19 cellular contexts compared by ENCODE assay signal in the genomic region with DNA sequence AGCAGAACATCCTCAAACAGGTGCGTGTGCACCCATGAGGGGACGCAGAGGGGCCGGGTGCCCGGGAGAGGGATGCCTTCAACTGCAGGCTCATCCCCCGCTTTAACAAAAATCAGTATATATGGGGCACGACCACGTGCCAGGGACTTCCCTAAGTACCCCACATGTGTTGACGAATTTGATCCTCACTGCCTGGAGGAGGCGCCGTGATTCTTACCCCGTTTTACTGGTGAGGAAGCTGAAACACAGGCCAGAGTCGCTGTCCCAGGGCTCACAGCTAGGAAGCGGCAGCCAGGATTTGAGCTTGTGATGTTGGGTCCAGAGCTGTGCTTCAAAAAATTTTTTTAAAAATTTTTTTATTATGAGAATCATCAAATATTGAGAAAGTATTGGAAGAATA. TPM values are rescaled to one million over a fixed set of nuclear protein-coding genes. Genes with fewer than 3 reads are reported as not detected.
A peak's percentile ranks its signal among the peaks of the same experiment; 100 is the strongest.
DNase-seq lines count a peak whose midpoint lies in the region; ATAC-seq and TF ChIP-seq lines count a peak whose summit lies in the region.
"Had no signal": no experiment of that assay in that cellular context is flagged by ENCODE, and none has a peak within 500 bp of the region (broad histone marks: within the 10 kb centered on the region; RNA-seq: fewer than 3 reads in every experiment).

No MANE protein-coding gene starts in this region.

- intact Hi-C loops in prostate gland (cut with DNase I), result no loop called here

- no peak for TF ChIP-seq POLR2A in prostate gland (IDR thresholded peaks at IDR 0.05)

- WGBS in prostate gland, result 82% methylated on average over 13 of the region's 13 CpGs

- H3K36me3 ChIP-seq in prostate gland, result peaks cover 0 to 4% of the 10 kb centered on the region in 2 donors
- H3K36me3 ChIP-seq: SJCRH30 had no signal

- no peak overlapping the region for H3K27ac Mint-ChIP-seq in WTC11

- H3K4me3 ChIP-seq in prostate gland, result no peak overlapping the region
- H3K4me3 ChIP-seq: GM12878, PC-9, SJCRH30 had no signal

- H3K9me3 Mint-ChIP-seq in WTC11, result no peaks in the 10 kb centered on the region

- H3K4me3 Mint-ChIP-seq in WTC11, result no peak overlapping the region

- H3K27ac ChIP-seq in prostate gland, result no peak overlapping the region
- H3K27ac ChIP-seq: 22Rv1, KMS-11, PC-9, SJCRH30 had no signal

- CTCF ChIA-PET in WTC11 (lab: Charles Lee), result interaction anchor here (0.5 to 3.2 kb wide), 15 partner anchors 10 to 86 kb away, joined by 3 to 14 read pairs (median 5); a partner anchor contains a TSS

- H3K27me3 ChIP-seq in prostate gland (replicated peaks; ENCODE audit: insufficient read depth), result no peaks in the 10 kb centered on the region
- H3K27me3 ChIP-seq: SJCRH30 had no signal

- no peaks in the 10 kb centered on the region for H3K27me3 Mint-ChIP-seq in WTC11 (ENCODE audit: low read depth)

- H3K4me1 Mint-ChIP-seq in WTC11, result no peaks in the 10 kb centered on the region

- peaks cover 19% of the 10 kb centered on the region for H3K36me3 Mint-ChIP-seq in WTC11

- POLR2A ChIA-PET in WTC11 (lab: Charles Lee), result no interaction called here

- H3K9me3 ChIP-seq in prostate gland, result no peaks in the 10 kb centered on the region
- H3K9me3 ChIP-seq: SJCRH30 had no signal

- peak; percentile 30; the same call in 1 of the 2 replicates for ATAC-seq in WTC11
- no peak for ATAC-seq in activated CD4-positive, CD25-positive, alpha-beta regulatory T cell treated with anti-CD3 and anti-CD28 coated beads, Interleukin-2, amount 50 U/mL, for 24 hours
- ATAC-seq: GM12878, HepG2 had no signal

- TF ChIP-seq CTCF in WTC11 (IDR thresholded peaks at IDR 0.05) (no peak), GM10266 (IDR thresholded peaks at IDR 0.05; ENCODE audit: control insufficient read depth, insufficient read depth, low read depth, missing control alignments) (no peak), prostate gland (IDR thresholded peaks at IDR 0.05) (no peak)

- DNase-seq in DMS 273 (lab: John Stamatoyannopoulos, UW; ENCODE audit: unreplicated experiment) (peak; percentile 14), DMS 273 treated with DMSO at 0.1 percent for 48 hours (lab: John Stamatoyannopoulos, UW) (no peak), MV-4-11 (lab: John Stamatoyannopoulos, UW) (peak; percentile 7), WTC11 (ENCODE audit: low spot score) (no peak), iPS-NIHi7 (ENCODE audit: extremely low spot score) (peak; percentile 46), GM10266 (ENCODE audit: extremely low spot score) (no peak), prostate gland (ENCODE audit: low spot score) (no peak)
- DNase-seq: COR-L47, GF-D8, NCI-H1105, NCI-H510A, NCI-H774, PC-9, SJCRH30 had no signal

- no peaks in the 10 kb centered on the region for H3K4me1 ChIP-seq in prostate gland (replicated peaks)
- H3K4me1 ChIP-seq: SJCRH30 had no signal

TF ChIP-seq in WTC11, 78 proteins besides CTCF, POLR2A, EP300 and RAD21:
- TF ChIP-seq MXD4 (CRISPR knock-in tag; IDR thresholded peaks at IDR 0.05; ENCODE audit: borderline replicate concordance), result no peak
- TF ChIP-seq, protein P1, sequence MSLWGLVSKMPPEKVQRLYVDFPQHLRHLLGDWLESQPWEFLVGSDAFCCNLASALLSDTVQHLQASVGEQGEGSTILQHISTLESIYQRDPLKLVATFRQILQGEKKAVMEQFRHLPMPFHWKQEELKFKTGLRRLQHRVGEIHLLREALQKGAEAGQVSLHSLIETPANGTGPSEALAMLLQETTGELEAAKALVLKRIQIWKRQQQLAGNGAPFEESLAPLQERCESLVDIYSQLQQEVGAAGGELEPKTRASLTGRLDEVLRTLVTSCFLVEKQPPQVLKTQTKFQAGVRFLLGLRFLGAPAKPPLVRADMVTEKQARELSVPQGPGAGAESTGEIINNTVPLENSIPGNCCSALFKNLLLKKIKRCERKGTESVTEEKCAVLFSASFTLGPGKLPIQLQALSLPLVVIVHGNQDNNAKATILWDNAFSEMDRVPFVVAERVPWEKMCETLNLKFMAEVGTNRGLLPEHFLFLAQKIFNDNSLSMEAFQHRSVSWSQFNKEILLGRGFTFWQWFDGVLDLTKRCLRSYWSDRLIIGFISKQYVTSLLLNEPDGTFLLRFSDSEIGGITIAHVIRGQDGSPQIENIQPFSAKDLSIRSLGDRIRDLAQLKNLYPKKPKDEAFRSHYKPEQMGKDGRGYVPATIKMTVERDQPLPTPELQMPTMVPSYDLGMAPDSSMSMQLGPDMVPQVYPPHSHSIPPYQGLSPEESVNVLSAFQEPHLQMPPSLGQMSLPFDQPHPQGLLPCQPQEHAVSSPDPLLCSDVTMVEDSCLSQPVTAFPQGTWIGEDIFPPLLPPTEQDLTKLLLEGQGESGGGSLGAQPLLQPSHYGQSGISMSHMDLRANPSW (CRISPR knock-in tag; conservative IDR thresholded peaks at IDR 0.05; ENCODE audit: low read depth), result no peak
- TF ChIP-seq JUN (CRISPR knock-in tag; IDR thresholded peaks at IDR 0.05), result no peak
- no peak for TF ChIP-seq GTF2I (CRISPR knock-in tag; conservative IDR thresholded peaks at IDR 0.05)
- TF ChIP-seq, protein P2, sequence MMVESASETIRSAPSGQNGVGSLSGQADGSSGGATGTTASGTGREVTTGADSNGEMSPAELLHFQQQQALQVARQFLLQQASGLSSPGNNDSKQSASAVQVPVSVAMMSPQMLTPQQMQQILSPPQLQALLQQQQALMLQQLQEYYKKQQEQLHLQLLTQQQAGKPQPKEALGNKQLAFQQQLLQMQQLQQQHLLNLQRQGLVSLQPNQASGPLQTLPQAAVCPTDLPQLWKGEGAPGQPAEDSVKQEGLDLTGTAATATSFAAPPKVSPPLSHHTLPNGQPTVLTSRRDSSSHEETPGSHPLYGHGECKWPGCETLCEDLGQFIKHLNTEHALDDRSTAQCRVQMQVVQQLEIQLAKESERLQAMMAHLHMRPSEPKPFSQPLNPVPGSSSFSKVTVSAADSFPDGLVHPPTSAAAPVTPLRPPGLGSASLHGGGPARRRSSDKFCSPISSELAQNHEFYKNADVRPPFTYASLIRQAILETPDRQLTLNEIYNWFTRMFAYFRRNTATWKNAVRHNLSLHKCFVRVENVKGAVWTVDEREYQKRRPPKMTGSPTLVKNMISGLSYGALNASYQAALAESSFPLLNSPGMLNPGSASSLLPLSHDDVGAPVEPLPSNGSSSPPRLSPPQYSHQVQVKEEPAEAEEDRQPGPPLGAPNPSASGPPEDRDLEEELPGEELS (CRISPR knock-in tag; IDR thresholded peaks at IDR 0.05), result no peak
- no peak for TF ChIP-seq IRF2 (CRISPR knock-in tag; IDR thresholded peaks at IDR 0.05; ENCODE audit: borderline replicate concordance, low read depth)
- TF ChIP-seq TCF7 (CRISPR knock-in tag; IDR thresholded peaks at IDR 0.05; ENCODE audit: low read depth), result no peak
- TF ChIP-seq, protein P3, sequence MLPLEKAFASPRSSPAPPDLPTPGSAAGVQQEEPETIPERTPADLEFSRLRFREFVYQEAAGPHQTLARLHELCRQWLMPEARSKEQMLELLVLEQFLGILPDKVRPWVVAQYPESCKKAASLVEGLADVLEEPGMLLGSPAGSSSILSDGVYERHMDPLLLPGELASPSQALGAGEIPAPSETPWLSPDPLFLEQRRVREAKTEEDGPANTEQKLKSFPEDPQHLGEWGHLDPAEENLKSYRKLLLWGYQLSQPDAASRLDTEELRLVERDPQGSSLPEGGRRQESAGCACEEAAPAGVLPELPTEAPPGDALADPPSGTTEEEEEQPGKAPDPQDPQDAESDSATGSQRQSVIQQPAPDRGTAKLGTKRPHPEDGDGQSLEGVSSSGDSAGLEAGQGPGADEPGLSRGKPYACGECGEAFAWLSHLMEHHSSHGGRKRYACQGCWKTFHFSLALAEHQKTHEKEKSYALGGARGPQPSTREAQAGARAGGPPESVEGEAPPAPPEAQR (CRISPR knock-in tag; IDR thresholded peaks at IDR 0.05), result no peak

RNA-seq across cellular contexts. Expression of a gene that starts 44.8 kb away (rescaled TPM):
- total RNA-seq in WTC11 (2021) (42.5 to 47.3 TPM (median 42.9 TPM) in 3 replicates), prostate gland (10 to 100 TPM; 21.8 to 99.1 TPM)

RNA-seq across cellular contexts. Expression of a gene that starts 45.5 kb away (rescaled TPM):
- 65.8 to 105 TPM (median 95.3 TPM) in 3 replicates for total RNA-seq in WTC11 (2021)
- total RNA-seq in prostate gland, result 10 to 100 TPM; 24.5 to 25.7 TPM

Comparison
In these comparisons a context has a peak if more than half of its experiments do, and no peak if none do; other contexts are left out.
1. DNase-seq: peak in DMS 273 (single experiment), MV-4-11 (single experiment) and iPS-NIHi7 (single experiment); none in DMS 273 treated with DMSO at 0.1 percent for 48 hours (single experiment), WTC11 (single experiment), GM10266 (single experiment) and prostate gland (single experiment).